16 cellular contexts compared by ENCODE assay signal in the genomic region with DNA sequence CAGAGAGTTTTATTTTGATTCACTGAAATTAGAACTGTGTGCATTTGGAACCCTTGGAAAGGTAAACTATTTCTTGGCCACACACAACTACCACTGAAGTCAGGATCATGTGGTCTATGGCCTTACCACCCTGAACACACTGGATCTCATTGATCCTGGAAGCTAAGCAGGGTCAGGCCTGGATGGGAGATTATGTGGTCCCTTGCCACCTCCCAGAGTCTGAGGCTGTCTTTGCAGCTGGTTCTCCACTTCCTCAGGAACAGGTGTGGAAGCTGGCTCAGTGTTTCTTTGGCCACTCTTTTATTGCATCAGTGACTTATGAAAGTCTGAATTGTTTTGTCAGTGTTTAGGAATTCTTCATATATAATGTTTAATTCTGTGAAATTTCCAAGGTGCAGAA.
DNase-seq lines count a peak whose midpoint lies in the region; ATAC-seq and TF ChIP-seq lines count a peak whose summit lies in the region.
"Had no signal": no experiment of that assay in that cellular context is flagged by ENCODE, and none has a peak within 500 bp of the region (broad histone marks: within the 10 kb centered on the region; RNA-seq: fewer than 3 reads in every experiment).

No MANE protein-coding gene starts in this region.

- DNase-seq in left ventricle myocardium inferior (no peak), Right ventricle myocardium inferior (ENCODE audit: missing footprints) (no peak), chondrocyte (ENCODE audit: low spot score) (no peak), left lobe of liver (ENCODE audit: low spot score) (no peak), inferior parietal cortex (ENCODE audit: extremely low spot score) (no peak)
- DNase-seq in natural killer cell treated with Interleukin-12 subunit alpha and Interleukin-12 subunit beta and Interleukin-15 and Interleukin-18, amount 100 ng/mL, for 72 hours (ENCODE audit: low spot score), result no peak
- DNase-seq in activated CD4-positive, CD25-positive, alpha-beta regulatory T cell (lab: John Stamatoyannopoulos, UW), result no peak
- DNase-seq: activated CD4-positive, alpha-beta T cell treated with anti-CD3 and anti-CD28 coated beads for 48 hours; activated T-cell treated with anti-CD3 and anti-CD28 coated beads, Interleukin-2, amount 50 U/mL, for 24 hours; ovary; stimulated activated CD4-positive, alpha-beta T cell treated with anti-CD3 and anti-CD28 coated beads, Interleukin-12 subunit alpha, Interleukin-12 subunit beta, amount 100 ng/mL, for 4 hours had no signal

- no peak overlapping the region for H3K27ac ChIP-seq in left ventricle myocardium inferior (replicated peaks)
- H3K27ac ChIP-seq: HL-60, ovary had no signal

- peaks cover 31% of the 10 kb centered on the region for H3K4me1 ChIP-seq in left ventricle myocardium inferior
- H3K4me1 ChIP-seq: HAP-1 had no signal

- TF ChIP-seq CTCF in left ventricle myocardium inferior (IDR thresholded peaks at IDR 0.05; ENCODE audit: borderline replicate concordance) (peak; percentile 19), chondrocyte (IDR thresholded peaks at IDR 0.05) (peak; percentile 40)

- H3K4me3 ChIP-seq in left ventricle myocardium inferior, result no peak overlapping the region
- H3K4me3 ChIP-seq: HAP-1, ovary had no signal

- no peaks in the 10 kb centered on the region for H3K9me3 Mint-ChIP-seq in chondrocyte (ENCODE audit: low read depth)
- no peaks in the 10 kb centered on the region for H3K9me3 Mint-ChIP-seq in natural killer cell treated with Interleukin-12 subunit alpha and Interleukin-12 subunit beta and Interleukin-15 and Interleukin-18, amount 100 ng/mL, for 72 hours
- no peaks in the 10 kb centered on the region for H3K9me3 Mint-ChIP-seq in activated T-helper 17 cell treated with anti-CD3 and anti-CD28 coated beads, Interleukin-2, amount 50 U/mL, for 72 hours
- H3K9me3 Mint-ChIP-seq: activated T-cell treated with anti-CD3 and anti-CD28 coated beads, Interleukin-2, amount 50 U/mL, for 24 hours had no signal

- peaks cover 52% of the 10 kb centered on the region for H3K4me1 Mint-ChIP-seq in chondrocyte (ENCODE audit: low read depth)
- no peaks in the 10 kb centered on the region for H3K4me1 Mint-ChIP-seq in natural killer cell treated with Interleukin-12 subunit alpha and Interleukin-12 subunit beta and Interleukin-15 and Interleukin-18, amount 100 ng/mL, for 72 hours (ENCODE audit: low read depth in 2 of 2)
- no peaks in the 10 kb centered on the region for H3K4me1 Mint-ChIP-seq in activated T-helper 17 cell treated with anti-CD3 and anti-CD28 coated beads, Interleukin-2, amount 50 U/mL, for 72 hours

- H3K9me3 ChIP-seq in left ventricle myocardium inferior (replicated peaks), result no peaks in the 10 kb centered on the region
- H3K9me3 ChIP-seq: HAP-1, ovary had no signal

- ATAC-seq in Right ventricle myocardium inferior (no peak), left lobe of liver (peak; percentile 61)
- ATAC-seq in natural killer cell treated with Interleukin-12 subunit alpha and Interleukin-12 subunit beta and Interleukin-15 and Interleukin-18, amount 100 ng/mL, for 72 hours, result no peak
- no peak for ATAC-seq in activated T-helper 17 cell treated with anti-CD3 and anti-CD28 coated beads, Interleukin-2, amount 50 U/mL, for 72 hours (replicated peaks)
- ATAC-seq: esophagus mucosa, Panc1 had no signal

- no peaks in the 10 kb centered on the region for H3K27me3 Mint-ChIP-seq in chondrocyte (ENCODE audit: low read depth)
- no peaks in the 10 kb centered on the region for H3K27me3 Mint-ChIP-seq in natural killer cell treated with Interleukin-12 subunit alpha and Interleukin-12 subunit beta and Interleukin-15 and Interleukin-18, amount 100 ng/mL, for 72 hours
- H3K27me3 Mint-ChIP-seq in activated T-helper 17 cell treated with anti-CD3 and anti-CD28 coated beads, Interleukin-2, amount 50 U/mL, for 72 hours, result no peaks in the 10 kb centered on the region

- intact Hi-C loops in left ventricle myocardium inferior (cut with micrococcal nuclease), result loop anchor here (10.0 kb wide), 1 partner anchor 163 kb away; no protein-coding TSS in a partner anchor
- intact Hi-C loops in Right ventricle myocardium inferior (cut with DNase I), result loop anchor here (5.0 to 10.0 kb wide), 2 partner anchors 53 to 166 kb away; no protein-coding TSS in a partner anchor

- H3K36me3 ChIP-seq in left ventricle myocardium inferior, result peaks cover 20% of the 10 kb centered on the region
- H3K36me3 ChIP-seq: HAP-1, ovary had no signal

- H3K27ac Mint-ChIP-seq in chondrocyte (ENCODE audit: unreplicated experiment), result no peak overlapping the region
- H3K27ac Mint-ChIP-seq in natural killer cell treated with Interleukin-12 subunit alpha and Interleukin-12 subunit beta and Interleukin-15 and Interleukin-18, amount 100 ng/mL, for 72 hours, result no peak overlapping the region
- no peak overlapping the region for H3K27ac Mint-ChIP-seq in activated T-helper 17 cell treated with anti-CD3 and anti-CD28 coated beads, Interleukin-2, amount 50 U/mL, for 72 hours
- H3K27ac Mint-ChIP-seq: activated T-cell treated with anti-CD3 and anti-CD28 coated beads, Interleukin-2, amount 50 U/mL, for 24 hours had no signal

- no peaks in the 10 kb centered on the region for H3K36me3 Mint-ChIP-seq in chondrocyte (ENCODE audit: low read depth)
- no peaks in the 10 kb centered on the region for H3K36me3 Mint-ChIP-seq in natural killer cell treated with Interleukin-12 subunit alpha and Interleukin-12 subunit beta and Interleukin-15 and Interleukin-18, amount 100 ng/mL, for 72 hours
- H3K36me3 Mint-ChIP-seq in activated T-helper 17 cell treated with anti-CD3 and anti-CD28 coated beads, Interleukin-2, amount 50 U/mL, for 72 hours (ENCODE audit: low read depth), result no peaks in the 10 kb centered on the region

- H3K27me3 ChIP-seq in left ventricle myocardium inferior (ENCODE audit: low read depth), result no peaks in the 10 kb centered on the region
- H3K27me3 ChIP-seq: ovary had no signal

- no peak overlapping the region for H3K4me3 Mint-ChIP-seq in chondrocyte (ENCODE audit: unreplicated experiment)
- no peak overlapping the region for H3K4me3 Mint-ChIP-seq in natural killer cell treated with Interleukin-12 subunit alpha and Interleukin-12 subunit beta and Interleukin-15 and Interleukin-18, amount 100 ng/mL, for 72 hours
- H3K4me3 Mint-ChIP-seq in activated T-helper 17 cell treated with anti-CD3 and anti-CD28 coated beads, Interleukin-2, amount 50 U/mL, for 72 hours, result no peak overlapping the region
- H3K4me3 Mint-ChIP-seq: activated T-cell treated with anti-CD3 and anti-CD28 coated beads, Interleukin-2, amount 50 U/mL, for 24 hours had no signal
